ENCODE assay signal across 1 cellular context in genomic region chr3:48595526-48596121, GRCh38.
TF ChIP-seq lines count a peak whose summit lies in the region.

No MANE protein-coding gene starts in this region.

TF ChIP-seq in HCT116, 20 proteins besides CTCF, POLR2A, EP300 and RAD21 (continued from another document):
- TF ChIP-seq REST (IDR thresholded peaks at IDR 0.05; ENCODE audit: low read depth), result no peak
- peak; percentile 14; the same call in 1 of the 2 replicates for TF ChIP-seq FOSL1 (IDR thresholded peaks at IDR 0.05; ENCODE audit: low read depth)
- TF ChIP-seq ZFX (IDR thresholded peaks at IDR 0.05), result no peak
- no peak for TF ChIP-seq ZNF274 (IDR thresholded peaks at IDR 0.05; ENCODE audit: low read depth, low read length)
- TF ChIP-seq SP1 (IDR thresholded peaks at IDR 0.05; ENCODE audit: low read depth), result no peak
- TF ChIP-seq JUND (IDR thresholded peaks at IDR 0.05), result no peak; the same call in 1 of the 2 replicates
TF ChIP-seq in HCT116: peak in this region for 2.
